Comparison of ENCODE assay signal across 20 cellular contexts in the genomic region with DNA sequence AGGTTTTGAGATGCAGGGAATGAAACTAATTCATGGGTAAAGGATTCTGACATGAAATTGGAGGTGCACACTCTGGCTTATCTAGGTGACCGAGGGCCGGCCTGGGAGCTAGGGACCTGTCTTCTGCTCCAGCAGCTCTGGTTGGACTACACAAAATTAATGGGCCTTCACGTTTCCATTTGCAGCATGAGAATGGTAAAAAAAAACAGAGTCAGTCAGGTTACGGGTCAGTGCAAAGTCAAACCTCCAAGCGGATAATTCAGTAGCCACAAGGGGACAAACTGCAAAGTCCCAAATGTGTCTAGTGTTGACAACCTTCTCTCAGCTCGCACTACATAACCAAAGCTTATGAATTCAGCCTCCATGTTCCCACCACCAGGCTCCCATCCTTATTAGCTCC.
"Had no signal": no experiment of that assay in that cellular context is flagged by ENCODE, and none has a peak within 500 bp of the region (broad histone marks: within the 10 kb centered on the region; RNA-seq: fewer than 3 reads in every experiment).

No MANE protein-coding gene starts in this region.

- H3K36me3 ChIP-seq: SJSA1 had no signal

- H3K27me3 ChIP-seq: SJSA1 had no signal

- H3K4me1 ChIP-seq: SJSA1 had no signal

- H3K27ac ChIP-seq: SJSA1, SK-N-MC had no signal

- DNase-seq: KBM-7, MM.1S, NCI-H1092 treated with DMSO at 0.1 percent for 48 hours, NCI-H1436, NCI-H187, NCI-H2029, NCI-H2081 treated with DMSO at 0.1 percent for 48 hours, NCI-H2171, NCI-H226, NCI-H446, NCI-H510A, NCI-H524 treated with DMSO at 0.1 percent for 48 hours, NCI-H69, NCI-H774, Right ventricle myocardium superior, RPMI8226, SIG-M5 had no signal

- FAIRE-seq: RCC 7860 had no signal

- H3K9me3 ChIP-seq: SJSA1 had no signal

- H3K4me3 ChIP-seq: SJSA1, SK-N-MC had no signal
